Comparison of ENCODE assay signal across 1 cellular context in the genomic region with DNA sequence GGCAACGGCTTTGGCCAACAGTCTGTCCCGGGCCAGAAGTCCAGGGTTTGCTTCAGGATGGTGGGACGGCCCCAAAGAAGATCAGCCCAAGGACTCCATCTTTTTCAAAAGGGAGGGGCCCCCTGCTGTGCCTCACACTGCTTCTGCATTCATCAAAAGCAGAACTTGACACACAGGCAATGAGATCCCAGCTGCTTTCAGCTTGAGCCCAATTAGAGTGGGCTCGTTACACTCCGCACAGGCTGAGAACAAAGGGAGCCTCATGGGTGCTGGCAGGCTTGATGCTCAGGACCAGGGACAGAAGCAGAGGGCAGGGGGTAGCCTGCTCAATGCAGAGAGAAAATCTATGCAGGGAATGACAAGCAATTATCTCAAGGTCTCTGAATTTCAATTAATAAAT.
TF ChIP-seq lines count a peak whose summit lies in the region.

No MANE protein-coding gene starts in this region.

TF ChIP-seq in K562, 482 proteins besides CTCF, POLR2A, EP300 and RAD21 (continued from another document):
- TF ChIP-seq RUNX1 (IDR thresholded peaks at IDR 0.05; ENCODE audit: low read depth) (no peak), CTBP1 (IDR thresholded peaks at IDR 0.05; ENCODE audit: borderline replicate concordance) (0 out of 2 replicates have a peak, but pooled peaks have one; percentile 13)
